Comparison of ENCODE assay signal across 1 cellular context in genomic region chr19:49890349-49891311, GRCh38.
TF ChIP-seq lines count a peak whose summit lies in the region.

No MANE protein-coding gene starts in this region.

TF ChIP-seq in endothelial cell of umbilical vein, 7 proteins besides CTCF, POLR2A, EP300 and RAD21:
- no peak for TF ChIP-seq POLR2AphosphoS5 (IDR thresholded peaks at IDR 0.05; ENCODE audit: insufficient read depth, low read depth, low read length)
- TF ChIP-seq JUN (IDR thresholded peaks at IDR 0.05; ENCODE audit: borderline replicate concordance, insufficient read depth, insufficient read length, low read depth), result no peak
- TF ChIP-seq FOS (IDR thresholded peaks at IDR 0.05; ENCODE audit: borderline replicate concordance, insufficient read depth, low read length), result no peak
- no peak for TF ChIP-seq EZH2 (IDR thresholded peaks at IDR 0.05; ENCODE audit: borderline replicate concordance, low read depth, low read length, severe bottlenecking)
- no peak for TF ChIP-seq MYC (IDR thresholded peaks at IDR 0.05; ENCODE audit: low read depth, low read length)
- no peak for TF ChIP-seq GATA2 (IDR thresholded peaks at IDR 0.05; ENCODE audit: insufficient read depth, insufficient read length, low read depth, low read length)
- TF ChIP-seq MAX (IDR thresholded peaks at IDR 0.05; ENCODE audit: insufficient read depth, insufficient read length), result no peak
TF ChIP-seq in endothelial cell of umbilical vein: peak in this region for 0.
